16 cellular contexts compared by ENCODE assay signal in the genomic region with DNA sequence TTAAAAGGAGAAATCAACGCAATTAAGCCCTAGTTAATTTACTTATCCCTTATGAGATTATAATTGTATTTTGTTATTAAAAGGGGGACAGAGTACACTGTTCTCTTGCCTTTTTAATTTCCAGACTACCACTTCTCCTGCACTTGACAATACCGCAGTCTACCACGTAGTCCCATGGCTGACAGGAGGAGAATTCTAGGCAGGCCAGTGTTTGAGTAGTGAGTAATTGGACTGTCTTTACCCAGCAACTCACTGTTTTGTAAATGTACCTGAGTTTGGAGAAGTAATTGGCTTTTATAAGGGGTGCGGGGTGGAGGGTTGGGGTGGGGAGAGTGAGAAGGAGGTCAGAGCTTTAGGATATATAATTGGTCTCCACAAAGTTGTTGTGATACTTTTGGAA.
"Had no signal": no experiment of that assay in that cellular context is flagged by ENCODE, and none has a peak within 500 bp of the region (broad histone marks: within the 10 kb centered on the region; RNA-seq: fewer than 3 reads in every experiment).

No MANE protein-coding gene starts in this region.

- FAIRE-seq: endometrium, frontal cortex, small intestine had no signal

- H3K9me3 ChIP-seq: heart left ventricle, right atrium auricular region, suprapubic skin, thyroid gland, uterus had no signal

- ATAC-seq: esophagus mucosa, heart left ventricle, left ventricle myocardium superior, natural killer cell had no signal

- DNase-seq: effector memory CD4-positive, alpha-beta T cell; heart left ventricle; islet precursor cell; left ventricle myocardium superior; natural killer cell; small intestine; stimulated activated CD4-positive, alpha-beta T cell treated with anti-CD3 and anti-CD28 coated beads, Interleukin-12 subunit alpha, Interleukin-12 subunit beta, amount 100 ng/mL, for 4 hours; stimulated activated CD4-positive, alpha-beta T cell treated with anti-CD3 and anti-CD28 coated beads, Interleukin-2, amount 100 ng/mL, for 48 hours; stimulated activated naive CD4-positive, alpha-beta T cell treated with Interleukin-2 at 50 U/mL for 16 hours; thyroid gland; uterus had no signal

- H3K27ac ChIP-seq: heart left ventricle, right atrium auricular region, suprapubic skin, thyroid gland, uterus had no signal

- H3K36me3 ChIP-seq: heart left ventricle, right atrium auricular region, suprapubic skin, thyroid gland, uterus had no signal

- H3K4me1 ChIP-seq: heart left ventricle, right atrium auricular region, suprapubic skin, thyroid gland, uterus had no signal

- H3K27me3 ChIP-seq: right atrium auricular region, suprapubic skin, thyroid gland, uterus had no signal

- H3K4me3 ChIP-seq: heart left ventricle, right atrium auricular region, suprapubic skin, thyroid gland, uterus had no signal
